In genomic region chr5:669111-669841, GRCh38 we compare ENCODE assay signal across 8 cellular contexts. TPM values are rescaled to one million over a fixed set of nuclear protein-coding genes. Genes with fewer than 3 reads are reported as not detected.
DNase-seq lines count a peak whose midpoint lies in the region; FAIRE-seq and TF ChIP-seq lines count a peak whose summit lies in the region.

No MANE protein-coding gene starts in this region.

- H3K79me2 ChIP-seq in endothelial cell of umbilical vein (ENCODE audit: control insufficient read depth, insufficient read depth, low read length) = no peaks in the 10 kb centered on the region
- no peaks in the 10 kb centered on the region for H3K79me2 ChIP-seq in neural progenitor cell (ENCODE audit: low read depth)

- H3K4me2 ChIP-seq in endothelial cell of umbilical vein (ENCODE audit: insufficient read depth, low read length) = no peak overlapping the region
- H3K4me2 ChIP-seq in neural progenitor cell = no peak overlapping the region

- POLR2A ChIA-PET in endothelial cell of umbilical vein (lab: Charles Lee) = no interaction called here

- no peak overlapping the region for H3K4me3 ChIP-seq in endothelial cell of umbilical vein (replicated peaks in 1 of 3; ENCODE audit: insufficient read depth in 1 of 3, low read depth in 1 of 3, low read length in 3 of 3)
- no peak overlapping the region for H3K4me3 ChIP-seq in neural progenitor cell

- no peaks in the 10 kb centered on the region for H3K9me3 ChIP-seq in endothelial cell of umbilical vein (replicated peaks; ENCODE audit: control insufficient read depth, insufficient read depth, low read length)
- no peaks in the 10 kb centered on the region for H3K9me3 ChIP-seq in neural progenitor cell (ENCODE audit: low read depth)

- intact Hi-C loops in activated CD4-positive, alpha-beta T cell treated with anti-CD3 and anti-CD28 coated beads, Interleukin-2, amount 10 ng/mL, durations not matched to agents 24 days and 14 days (cut with micrococcal nuclease) = no loop called here
- intact Hi-C loops in endothelial cell of umbilical vein (cut with micrococcal nuclease) = no loop called here

- no peak overlapping the region for H3K4me3 Mint-ChIP-seq in activated CD4-positive, alpha-beta T cell treated with anti-CD3 and anti-CD28 coated beads, Interleukin-2, amount 10 ng/mL, durations not matched to agents 24 days and 14 days
- H3K4me3 Mint-ChIP-seq in neural progenitor cell = no peak overlapping the region

- no peak for FAIRE-seq in endothelial cell of umbilical vein (lab: Jason Lieb, UNC)

- H3F3A ChIP-seq in neural progenitor cell (ENCODE audit: low read depth) = no peaks in the 10 kb centered on the region

- H3K9ac ChIP-seq in endothelial cell of umbilical vein (replicated peaks; ENCODE audit: extremely low read depth, insufficient read depth, low read length) (no peak overlapping the region), neural progenitor cell (no peak overlapping the region)

- no TSS peak for BruUV-seq in endothelial cell of umbilical vein (replicated peaks; lab: Mats Ljungman, UMichigan)

- DNase-seq in SKM-1 (lab: John Stamatoyannopoulos, UW; ENCODE audit: unreplicated experiment) = peak; percentile 22
- no peak for DNase-seq in SKM-1 treated with dmso at 0.1 percent for 144 hours (lab: John Stamatoyannopoulos, UW; ENCODE audit: unreplicated experiment)
- peak; percentile 87 for DNase-seq in activated CD4-positive, alpha-beta T cell treated with anti-CD3 and anti-CD28 coated beads, Interleukin-2, amount 10 ng/mL, durations not matched to agents 24 days and 14 days
- DNase-seq in endothelial cell of umbilical vein (ENCODE audit: low read depth, low spot score) = peak; percentile 22
- peak; percentile 68 for DNase-seq in neural progenitor cell (ENCODE audit: low spot score)
- DNase-seq in ureter (ENCODE audit: low spot score) = no peak
- no peak for DNase-seq in kidney glomerular epithelial cell (lab: John Stamatoyannopoulos, UW)
- no peak for DNase-seq in NCI-H510A treated with DMSO at 0.1 percent for 48 hours (lab: John Stamatoyannopoulos, UW)

- H4K20me1 ChIP-seq in endothelial cell of umbilical vein (replicated peaks; ENCODE audit: control insufficient read depth, extremely low read depth, insufficient read depth, low read length) (no peaks in the 10 kb centered on the region), neural progenitor cell (ENCODE audit: low read depth) (peaks cover 44% of the 10 kb centered on the region)

- H3K27ac Mint-ChIP-seq in activated CD4-positive, alpha-beta T cell treated with anti-CD3 and anti-CD28 coated beads, Interleukin-2, amount 10 ng/mL, durations not matched to agents 24 days and 14 days = no peak overlapping the region
- H3K27ac Mint-ChIP-seq in neural progenitor cell = no peak overlapping the region

- H2AFZ ChIP-seq in endothelial cell of umbilical vein (ENCODE audit: low read depth, low read length) (no peak overlapping the region), neural progenitor cell (replicated peaks) (no peak overlapping the region)

- H3K36me3 ChIP-seq in endothelial cell of umbilical vein (ENCODE audit: control insufficient read depth in 2 of 2, extremely low read depth in 1 of 2, insufficient read depth in 2 of 2, low read length in 2 of 2) (no peaks in the 10 kb centered on the region), neural progenitor cell (no peaks in the 10 kb centered on the region)

- H3K4me1 ChIP-seq in endothelial cell of umbilical vein (ENCODE audit: control insufficient read depth, extremely low read depth, insufficient read depth, low read length) (no peaks in the 10 kb centered on the region), neural progenitor cell (peaks cover 8% of the 10 kb centered on the region)

- no peaks in the 10 kb centered on the region for H3K27me3 ChIP-seq in endothelial cell of umbilical vein (ENCODE audit: control insufficient read depth in 2 of 2, insufficient read depth in 2 of 2, low read length in 2 of 2)
- H3K27me3 ChIP-seq in neural progenitor cell = peaks cover 15% of the 10 kb centered on the region

- peaks cover 3% of the 10 kb centered on the region for H3K4me1 Mint-ChIP-seq in activated CD4-positive, alpha-beta T cell treated with anti-CD3 and anti-CD28 coated beads, Interleukin-2, amount 10 ng/mL, durations not matched to agents 24 days and 14 days
- H3K4me1 Mint-ChIP-seq in neural progenitor cell = peaks cover 16% of the 10 kb centered on the region

- H3K9me1 ChIP-seq in endothelial cell of umbilical vein (replicated peaks; ENCODE audit: control insufficient read depth, extremely low read depth, insufficient read depth, low read length) = no peaks in the 10 kb centered on the region

- H3K36me3 Mint-ChIP-seq in activated CD4-positive, alpha-beta T cell treated with anti-CD3 and anti-CD28 coated beads, Interleukin-2, amount 10 ng/mL, durations not matched to agents 24 days and 14 days (ENCODE audit: low read depth) = peaks cover 9% of the 10 kb centered on the region
- H3K36me3 Mint-ChIP-seq in neural progenitor cell = peaks cover 9% of the 10 kb centered on the region

- dilution Hi-C loops in endothelial cell of umbilical vein (cut with MboI; ENCODE audit: extremely low pct_ligation_motif_present, low sequenced_read_pairs) = no loop called here

- H3K27me3 Mint-ChIP-seq in activated CD4-positive, alpha-beta T cell treated with anti-CD3 and anti-CD28 coated beads, Interleukin-2, amount 10 ng/mL, durations not matched to agents 24 days and 14 days = peaks cover 5% of the 10 kb centered on the region
- peaks cover 10% of the 10 kb centered on the region for H3K27me3 Mint-ChIP-seq in neural progenitor cell (ENCODE audit: insufficient read depth, low read depth)

- CTCF ChIA-PET in endothelial cell of umbilical vein (lab: Charles Lee) = interaction anchor here (0.8 to 6.0 kb wide), 12 partner anchors 10 to 976 kb away, joined by 3 to 101 read pairs (median 4); partner anchors contain the start of genes BRD9 and TRIP13

- no peak for TF ChIP-seq POLR2A in endothelial cell of umbilical vein (IDR thresholded peaks at IDR 0.05; ENCODE audit: low read depth, low read length)

- H3K9me3 Mint-ChIP-seq in activated CD4-positive, alpha-beta T cell treated with anti-CD3 and anti-CD28 coated beads, Interleukin-2, amount 10 ng/mL, durations not matched to agents 24 days and 14 days = no peaks in the 10 kb centered on the region
- no peaks in the 10 kb centered on the region for H3K9me3 Mint-ChIP-seq in neural progenitor cell

- H3K27ac ChIP-seq in endothelial cell of umbilical vein (ENCODE audit: insufficient read depth, low read depth, low read length) (no peak overlapping the region), neural progenitor cell (no peak overlapping the region)

- peak; percentile 73 to 90 for TF ChIP-seq CTCF in endothelial cell of umbilical vein (IDR thresholded peaks at IDR 0.05; ENCODE audit: extremely low read depth in 1 of 2, insufficient read depth in 1 of 2, low read depth in 1 of 2, low read length in 2 of 2)
- TF ChIP-seq CTCF in neural progenitor cell (IDR thresholded peaks at IDR 0.05) = peak; percentile 72

TF ChIP-seq in endothelial cell of umbilical vein, 7 proteins besides CTCF, POLR2A, EP300 and RAD21:
- TF ChIP-seq EZH2 (IDR thresholded peaks at IDR 0.05; ENCODE audit: borderline replicate concordance, low read depth, low read length, severe bottlenecking) (no peak), MYC (IDR thresholded peaks at IDR 0.05; ENCODE audit: low read depth, low read length) (no peak), MAX (IDR thresholded peaks at IDR 0.05; ENCODE audit: insufficient read depth, insufficient read length) (no peak), POLR2AphosphoS5 (IDR thresholded peaks at IDR 0.05; ENCODE audit: insufficient read depth, low read depth, low read length) (no peak), GATA2 (IDR thresholded peaks at IDR 0.05; ENCODE audit: insufficient read depth, insufficient read length, low read depth, low read length) (no peak), JUN (IDR thresholded peaks at IDR 0.05; ENCODE audit: borderline replicate concordance, insufficient read depth, insufficient read length, low read depth) (no peak), FOS (IDR thresholded peaks at IDR 0.05; ENCODE audit: borderline replicate concordance, insufficient read depth, low read length) (no peak)

RNA-seq across cellular contexts. Expression of gene TPPP, which starts 23.9 kb away (rescaled TPM):
- total RNA-seq in activated CD4-positive, alpha-beta T cell treated with anti-CD3 and anti-CD28 coated beads, Interleukin-2, amount 10 ng/mL, durations not matched to agents 24 days and 14 days = 0.07 TPM in 1 of 2 replicates, not detected in the other
- total RNA-seq in endothelial cell of umbilical vein (0.07 and 0.09 TPM in 2 replicates), neural progenitor cell (ENCODE audit: low replicate concordance) (0.87 TPM in 1 of 2 replicates, not detected in the other), ureter (7.5 TPM)
- 0.04 and 0.08 TPM in 2 replicates for polyA plus RNA-seq in endothelial cell of umbilical vein
- polyA plus RNA-seq in endothelial cell of umbilical vein (2011; cell fraction: cytosol; rRNA removed) = 0.04 and 0.05 TPM in 2 replicates
- 0.04 and 0.06 TPM in 2 replicates for polyA plus RNA-seq in endothelial cell of umbilical vein (2011; cell fraction: nucleus; rRNA removed)
- polyA plus RNA-seq in endothelial cell of umbilical vein (2012) = 0.12 and 0.14 TPM in 2 replicates
- 0.11 TPM in 1 of 2 replicates, not detected in the other for polyA minus RNA-seq in endothelial cell of umbilical vein
- polyA minus RNA-seq in endothelial cell of umbilical vein (2011; cell fraction: cytosol; rRNA and poly(A)+ RNA removed) = 0.31 TPM
- polyA minus RNA-seq in endothelial cell of umbilical vein (2011; cell fraction: nucleus; rRNA and poly(A)+ RNA removed) = 0.05 TPM in 1 of 2 replicates, not detected in the other

RNA-seq across cellular contexts. Expression of gene CEP72, which starts 57.1 kb away (rescaled TPM):
- total RNA-seq in activated CD4-positive, alpha-beta T cell treated with anti-CD3 and anti-CD28 coated beads, Interleukin-2, amount 10 ng/mL, durations not matched to agents 24 days and 14 days = 33.2 and 36.0 TPM in 2 replicates
- 9.5 and 9.6 TPM in 2 replicates for total RNA-seq in endothelial cell of umbilical vein
- 2.5 and 2.9 TPM in 2 replicates for polyA plus RNA-seq in endothelial cell of umbilical vein
- polyA plus RNA-seq in endothelial cell of umbilical vein (2011; cell fraction: cytosol; rRNA removed) = 3.1 and 3.6 TPM in 2 replicates
- 9.5 and 10.5 TPM in 2 replicates for polyA plus RNA-seq in endothelial cell of umbilical vein (2011; cell fraction: nucleus; rRNA removed)
- 1.3 and 2.9 TPM in 2 replicates for polyA plus RNA-seq in endothelial cell of umbilical vein (2012)
- 4.4 and 5.9 TPM in 2 replicates for polyA minus RNA-seq in endothelial cell of umbilical vein
- polyA minus RNA-seq in endothelial cell of umbilical vein (2011; cell fraction: cytosol; rRNA and poly(A)+ RNA removed) = 52.2 TPM
- 7.2 and 9.5 TPM in 2 replicates for polyA minus RNA-seq in endothelial cell of umbilical vein (2011; cell fraction: nucleus; rRNA and poly(A)+ RNA removed)
- 17.2 and 21.5 TPM in 2 replicates for total RNA-seq in neural progenitor cell (ENCODE audit: low replicate concordance)
- total RNA-seq in ureter = 10.9 TPM

Comparison
In these comparisons a context has a peak if more than half of its experiments do, and no peak if none do; other contexts are left out.
1. DNase-seq: peak in SKM-1 (single experiment), activated CD4-positive, alpha-beta T cell treated with anti-CD3 and anti-CD28 coated beads, Interleukin-2, amount 10 ng/mL, durations not matched to agents 24 days and 14 days (single experiment), endothelial cell of umbilical vein (single experiment) and neural progenitor cell (single experiment); none in SKM-1 treated with dmso at 0.1 percent for 144 hours (single experiment), ureter (single experiment), kidney glomerular epithelial cell (single experiment) and NCI-H510A treated with DMSO at 0.1 percent for 48 hours (single experiment).